9 cellular contexts compared by ENCODE assay signal in genomic region chr4:108029321-108029720, GRCh38. TPM values are rescaled to one million over a fixed set of nuclear protein-coding genes. Genes with fewer than 3 reads are reported as not detected.
DNase-seq lines count a peak whose midpoint lies in the region; ATAC-seq lines count a peak whose summit lies in the region.
"Had no signal": no experiment of that assay in that cellular context is flagged by ENCODE, and none has a peak within 500 bp of the region (broad histone marks: within the 10 kb centered on the region; RNA-seq: fewer than 3 reads in every experiment).

No MANE protein-coding gene starts in this region.

- ATAC-seq in HG02885 (IDR thresholded peaks at IDR 0.05; ENCODE audit: poor library complexity, unreplicated experiment) = peak; percentile 62

- peaks cover 34% of the 10 kb centered on the region for H3K36me3 Mint-ChIP-seq in activated CD4-positive, alpha-beta memory T cell treated with anti-CD3 and anti-CD28 coated beads for 36 hours
- peaks cover 37% of the 10 kb centered on the region for H3K36me3 Mint-ChIP-seq in activated naive CD8-positive, alpha-beta T cell treated with anti-CD3 and anti-CD28 coated beads for 36 hours

- CTCF ChIA-PET in activated CD4-positive, alpha-beta memory T cell treated with anti-CD3 and anti-CD28 coated beads for 36 hours (lab: Charles Lee) = interaction anchor here (0.6 to 4.4 kb wide), 16 partner anchors 9 to 543 kb away, joined by 3 to 54 read pairs (median 6); partner anchors contain the start of gene LEF1

- no peaks in the 10 kb centered on the region for H3K9me3 Mint-ChIP-seq in activated CD4-positive, alpha-beta memory T cell treated with anti-CD3 and anti-CD28 coated beads for 36 hours
- H3K9me3 Mint-ChIP-seq in activated naive CD8-positive, alpha-beta T cell treated with anti-CD3 and anti-CD28 coated beads for 36 hours = peaks cover 8% of the 10 kb centered on the region
- H3K9me3 Mint-ChIP-seq: CD14-positive monocyte had no signal

- peak; percentile 76 for DNase-seq in activated CD4-positive, alpha-beta memory T cell treated with anti-CD3 and anti-CD28 coated beads for 36 hours
- DNase-seq in activated naive CD8-positive, alpha-beta T cell treated with anti-CD3 and anti-CD28 coated beads for 36 hours = peak; percentile 58
- peak; percentile 58 for DNase-seq in stimulated activated CD4-positive, alpha-beta T cell treated with anti-CD3 and anti-CD28 coated beads, Interleukin-4, amount 100 ng/mL, for 24 hours
- DNase-seq in DMS79 (lab: John Stamatoyannopoulos, UW) = no peak
- no peak for DNase-seq in SKM-1 (lab: John Stamatoyannopoulos, UW; ENCODE audit: unreplicated experiment)
- no peak for DNase-seq in H4 (ENCODE audit: low spot score)
- DNase-seq in GM19238 (ENCODE audit: insufficient read length, low spot score) = no peak

- H3K4me1 Mint-ChIP-seq in activated CD4-positive, alpha-beta memory T cell treated with anti-CD3 and anti-CD28 coated beads for 36 hours (ENCODE audit: low read depth) = peaks cover 41% of the 10 kb centered on the region
- peaks cover 57% of the 10 kb centered on the region for H3K4me1 Mint-ChIP-seq in activated naive CD8-positive, alpha-beta T cell treated with anti-CD3 and anti-CD28 coated beads for 36 hours
- H3K4me1 Mint-ChIP-seq: CD14-positive monocyte had no signal

- H3K4me3 Mint-ChIP-seq in activated CD4-positive, alpha-beta memory T cell treated with anti-CD3 and anti-CD28 coated beads for 36 hours = no peak overlapping the region
- peak overlapping the region; percentile 59 for H3K4me3 Mint-ChIP-seq in activated naive CD8-positive, alpha-beta T cell treated with anti-CD3 and anti-CD28 coated beads for 36 hours
- H3K4me3 Mint-ChIP-seq: CD14-positive monocyte had no signal

- H3K27me3 Mint-ChIP-seq in activated CD4-positive, alpha-beta memory T cell treated with anti-CD3 and anti-CD28 coated beads for 36 hours = no peaks in the 10 kb centered on the region
- H3K27me3 Mint-ChIP-seq in activated naive CD8-positive, alpha-beta T cell treated with anti-CD3 and anti-CD28 coated beads for 36 hours = no peaks in the 10 kb centered on the region

- peak overlapping the region; percentile 82 for H3K27ac Mint-ChIP-seq in activated CD4-positive, alpha-beta memory T cell treated with anti-CD3 and anti-CD28 coated beads for 36 hours
- H3K27ac Mint-ChIP-seq in activated naive CD8-positive, alpha-beta T cell treated with anti-CD3 and anti-CD28 coated beads for 36 hours = peak overlapping the region; percentile 96

- POLR2A ChIA-PET in activated CD4-positive, alpha-beta memory T cell treated with anti-CD3 and anti-CD28 coated beads for 36 hours (lab: Charles Lee) = interaction anchor here (1.3 to 1.8 kb wide), 2 partner anchors 144 to 326 kb away, joined by 4 to 6 read pairs; no protein-coding TSS in a partner anchor

- intact Hi-C loops in activated CD4-positive, alpha-beta memory T cell treated with anti-CD3 and anti-CD28 coated beads for 36 hours (cut with micrococcal nuclease) = no loop called here

RNA-seq across cellular contexts. Expression of gene HADH, which starts 39.6 kb away (rescaled TPM):
- 10 to 100 TPM; 49.0 to 50.6 TPM for total RNA-seq in activated CD4-positive, alpha-beta memory T cell treated with anti-CD3 and anti-CD28 coated beads for 36 hours
- 10 to 100 TPM; 49.6 to 51.2 TPM for total RNA-seq in activated naive CD8-positive, alpha-beta T cell treated with anti-CD3 and anti-CD28 coated beads for 36 hours
- total RNA-seq in H4 (2014; rRNA removed; shearing (Covaris generic)) = 12.4 and 15.1 TPM in 2 replicates

Comparison
In these comparisons a context has a peak if more than half of its experiments do, and no peak if none do; other contexts are left out.
1. DNase-seq: peak in activated CD4-positive, alpha-beta memory T cell treated with anti-CD3 and anti-CD28 coated beads for 36 hours (single experiment), activated naive CD8-positive, alpha-beta T cell treated with anti-CD3 and anti-CD28 coated beads for 36 hours (single experiment) and stimulated activated CD4-positive, alpha-beta T cell treated with anti-CD3 and anti-CD28 coated beads, Interleukin-4, amount 100 ng/mL, for 24 hours (single experiment); none in DMS79 (single experiment), SKM-1 (single experiment), H4 (single experiment) and GM19238 (single experiment).